ENCODE assay signal across 14 cellular contexts in genomic region chr16:69535123-69536050, GRCh38. TPM values are rescaled to one million over a fixed set of nuclear protein-coding genes. Genes with fewer than 3 reads are reported as not detected.
A peak's percentile ranks its signal among the peaks of the same experiment; 100 is the strongest.
DNase-seq lines count a peak whose midpoint lies in the region; ATAC-seq and TF ChIP-seq lines count a peak whose summit lies in the region.
"Had no signal": no experiment of that assay in that cellular context is flagged by ENCODE, and none has a peak within 500 bp of the region (broad histone marks: within the 10 kb centered on the region; RNA-seq: fewer than 3 reads in every experiment).

No MANE protein-coding gene starts in this region.

- H3K36me3 ChIP-seq in SJSA1 (no peaks in the 10 kb centered on the region), fibroblast of lung (ENCODE audit: control insufficient read depth, insufficient read depth, low read length) (no peaks in the 10 kb centered on the region), skeletal muscle satellite cell (ENCODE audit: insufficient read depth, low read length) (no peaks in the 10 kb centered on the region)
- H3K36me3 ChIP-seq: ascending aorta had no signal

- peaks cover 50% of the 10 kb centered on the region for H3K4me1 Mint-ChIP-seq in activated naive CD8-positive, alpha-beta T cell treated with anti-CD3 and anti-CD28 coated beads, Interleukin-2, amount 50 U/mL, for 24 hours
- H3K4me1 Mint-ChIP-seq in activated naive CD8-positive, alpha-beta T cell treated with anti-CD3 and anti-CD28 coated beads for 36 hours = peaks cover 34% of the 10 kb centered on the region

- TF ChIP-seq CTCF in fibroblast of lung (conservative IDR thresholded peaks at IDR 0.05 in 1 of 2, IDR thresholded peaks at IDR 0.05 in 1 of 2; ENCODE audit: low read depth in 1 of 2, low read length in 2 of 2) = no peak

- no peaks in the 10 kb centered on the region for H3K79me2 ChIP-seq in fibroblast of lung (ENCODE audit: control insufficient read depth, insufficient read depth, low read length)
- H3K79me2 ChIP-seq: parathyroid adenoma had no signal

- H3K9me3 ChIP-seq in SJSA1 (replicated peaks) = no peaks in the 10 kb centered on the region
- no peaks in the 10 kb centered on the region for H3K9me3 ChIP-seq in fibroblast of lung (ENCODE audit: control insufficient read depth, insufficient read depth, low read depth, low read length)
- no peaks in the 10 kb centered on the region for H3K9me3 ChIP-seq in skeletal muscle satellite cell (replicated peaks; ENCODE audit: low read length)
- H3K9me3 ChIP-seq: ascending aorta had no signal

- H4K20me1 ChIP-seq in fibroblast of lung (ENCODE audit: control insufficient read depth, extremely low read depth, insufficient read depth, low read length) = no peaks in the 10 kb centered on the region

- H3K9ac ChIP-seq in fibroblast of lung (ENCODE audit: insufficient read depth, low read length) (no peak overlapping the region), skeletal muscle satellite cell (ENCODE audit: low read depth, low read length) (no peak overlapping the region)
- H3K9ac ChIP-seq: parathyroid adenoma had no signal

- no peak overlapping the region for H3K4me2 ChIP-seq in fibroblast of lung (ENCODE audit: extremely low read depth, insufficient read depth, low read length)
- H3K4me2 ChIP-seq in skeletal muscle satellite cell (ENCODE audit: low read length) = peak overlapping the region; percentile 14

- no peaks in the 10 kb centered on the region for H3K9me3 Mint-ChIP-seq in activated naive CD8-positive, alpha-beta T cell treated with anti-CD3 and anti-CD28 coated beads, Interleukin-2, amount 50 U/mL, for 24 hours
- no peaks in the 10 kb centered on the region for H3K9me3 Mint-ChIP-seq in activated naive CD8-positive, alpha-beta T cell treated with anti-CD3 and anti-CD28 coated beads for 36 hours

- no peaks in the 10 kb centered on the region for H3K36me3 Mint-ChIP-seq in activated naive CD8-positive, alpha-beta T cell treated with anti-CD3 and anti-CD28 coated beads, Interleukin-2, amount 50 U/mL, for 24 hours (ENCODE audit: low read depth)
- peaks cover 1% of the 10 kb centered on the region for H3K36me3 Mint-ChIP-seq in activated naive CD8-positive, alpha-beta T cell treated with anti-CD3 and anti-CD28 coated beads for 36 hours

- peak overlapping the region; percentile 34 for H3K4me3 Mint-ChIP-seq in activated naive CD8-positive, alpha-beta T cell treated with anti-CD3 and anti-CD28 coated beads, Interleukin-2, amount 50 U/mL, for 24 hours
- no peak overlapping the region for H3K4me3 Mint-ChIP-seq in activated naive CD8-positive, alpha-beta T cell treated with anti-CD3 and anti-CD28 coated beads for 36 hours

- H3K27ac ChIP-seq in SJSA1 = peak overlapping the region; percentile 22; the same call in 1 of the 2 replicates
- H3K27ac ChIP-seq in fibroblast of lung (ENCODE audit: insufficient read depth, low read length) = no peak overlapping the region
- H3K27ac ChIP-seq: ascending aorta, HL-60, parathyroid adenoma had no signal

- DNase-seq in activated naive CD8-positive, alpha-beta T cell treated with anti-CD3 and anti-CD28 coated beads, Interleukin-2, amount 50 U/mL, for 24 hours = no peak
- no peak for DNase-seq in activated naive CD8-positive, alpha-beta T cell treated with anti-CD3 and anti-CD28 coated beads for 36 hours
- DNase-seq in SJSA1 (ENCODE audit: low read depth in 1 of 2, low spot score in 2 of 2) (peak; percentile 38 to 50), fibroblast of lung (ENCODE audit: low read depth in 2 of 2) (peak; percentile 45 to 62), hippocampal formation (lab: John Stamatoyannopoulos, UW) (no peak), DMS53 (lab: John Stamatoyannopoulos, UW) (no peak)
- DNase-seq: activated CD4-positive, alpha-beta T cell treated with anti-CD3 and anti-CD28 coated beads for 48 hours; DMS79; midbrain had no signal

- H3K27me3 ChIP-seq in SJSA1 (replicated peaks) = no peaks in the 10 kb centered on the region
- no peaks in the 10 kb centered on the region for H3K27me3 ChIP-seq in fibroblast of lung (ENCODE audit: control insufficient read depth, insufficient read depth, low read length)
- H3K27me3 ChIP-seq in skeletal muscle satellite cell (ENCODE audit: control insufficient read depth, insufficient read depth, low read length) = no peaks in the 10 kb centered on the region
- H3K27me3 ChIP-seq: ascending aorta had no signal

- H3K27me3 Mint-ChIP-seq in activated naive CD8-positive, alpha-beta T cell treated with anti-CD3 and anti-CD28 coated beads, Interleukin-2, amount 50 U/mL, for 24 hours = peaks cover 2% of the 10 kb centered on the region
- H3K27me3 Mint-ChIP-seq in activated naive CD8-positive, alpha-beta T cell treated with anti-CD3 and anti-CD28 coated beads for 36 hours = peaks cover 5% of the 10 kb centered on the region

- H3K27ac Mint-ChIP-seq in activated naive CD8-positive, alpha-beta T cell treated with anti-CD3 and anti-CD28 coated beads, Interleukin-2, amount 50 U/mL, for 24 hours = peak overlapping the region; percentile 79
- H3K27ac Mint-ChIP-seq in activated naive CD8-positive, alpha-beta T cell treated with anti-CD3 and anti-CD28 coated beads for 36 hours = no peak overlapping the region

- peaks cover 32% of the 10 kb centered on the region for H3K4me1 ChIP-seq in SJSA1 (replicated peaks)
- peaks cover 15% of the 10 kb centered on the region for H3K4me1 ChIP-seq in fibroblast of lung (ENCODE audit: control insufficient read depth, extremely low read depth, insufficient read depth, low read length)
- peaks cover 38% of the 10 kb centered on the region for H3K4me1 ChIP-seq in skeletal muscle satellite cell (ENCODE audit: control insufficient read depth, insufficient read depth, low read length)

- H3K4me3 ChIP-seq in SJSA1 (no peak overlapping the region), fibroblast of lung (replicated peaks in 1 of 4; ENCODE audit: control extremely low read depth in 1 of 4, insufficient read depth in 1 of 4, low read depth in 3 of 4, low read length in 4 of 4) (no peak overlapping the region), skeletal muscle satellite cell (ENCODE audit: low read length) (no peak overlapping the region)
- H3K4me3 ChIP-seq: ascending aorta had no signal

- no peak overlapping the region for H2AFZ ChIP-seq in fibroblast of lung (ENCODE audit: low read length)
- H2AFZ ChIP-seq: parathyroid adenoma had no signal

- ATAC-seq in activated naive CD8-positive, alpha-beta T cell treated with anti-CD3 and anti-CD28 coated beads, Interleukin-2, amount 50 U/mL, for 24 hours = no peak
- no peak for ATAC-seq in GM18498 (IDR thresholded peaks at IDR 0.05; ENCODE audit: unreplicated experiment)

RNA-seq across cellular contexts. Expression of gene NFAT5, which starts 30.4 kb away (rescaled TPM):
- total RNA-seq in activated naive CD8-positive, alpha-beta T cell treated with anti-CD3 and anti-CD28 coated beads for 36 hours = 10 to 100 TPM; 26.1 to 26.3 TPM
- total RNA-seq in SJSA1 (2014; rRNA removed; shearing (Covaris generic)) = 8.3 and 9.0 TPM in 2 replicates
- 15.7 and 33.4 TPM in 2 replicates for total RNA-seq in fibroblast of lung
- polyA plus RNA-seq in fibroblast of lung = 24.7 and 39.4 TPM in 2 replicates
- polyA plus RNA-seq in fibroblast of lung (2012) = 7.3 and 10.6 TPM in 2 replicates
- 30.0 and 32.5 TPM in 2 replicates for polyA minus RNA-seq in fibroblast of lung (ENCODE audit: low replicate concordance)
- total RNA-seq in skeletal muscle satellite cell (2012; rRNA removed) = 11.4 and 18.3 TPM in 2 replicates

Comparison
In these comparisons a context has a peak if more than half of its experiments do, and no peak if none do; other contexts are left out.
1. DNase-seq: peak in SJSA1 (2 of 2) and fibroblast of lung (2 of 2); none in activated naive CD8-positive, alpha-beta T cell treated with anti-CD3 and anti-CD28 coated beads, Interleukin-2, amount 50 U/mL, for 24 hours (single experiment), activated naive CD8-positive, alpha-beta T cell treated with anti-CD3 and anti-CD28 coated beads for 36 hours (single experiment), hippocampal formation (0 of 2) and DMS53 (single experiment).